In the genomic region with DNA sequence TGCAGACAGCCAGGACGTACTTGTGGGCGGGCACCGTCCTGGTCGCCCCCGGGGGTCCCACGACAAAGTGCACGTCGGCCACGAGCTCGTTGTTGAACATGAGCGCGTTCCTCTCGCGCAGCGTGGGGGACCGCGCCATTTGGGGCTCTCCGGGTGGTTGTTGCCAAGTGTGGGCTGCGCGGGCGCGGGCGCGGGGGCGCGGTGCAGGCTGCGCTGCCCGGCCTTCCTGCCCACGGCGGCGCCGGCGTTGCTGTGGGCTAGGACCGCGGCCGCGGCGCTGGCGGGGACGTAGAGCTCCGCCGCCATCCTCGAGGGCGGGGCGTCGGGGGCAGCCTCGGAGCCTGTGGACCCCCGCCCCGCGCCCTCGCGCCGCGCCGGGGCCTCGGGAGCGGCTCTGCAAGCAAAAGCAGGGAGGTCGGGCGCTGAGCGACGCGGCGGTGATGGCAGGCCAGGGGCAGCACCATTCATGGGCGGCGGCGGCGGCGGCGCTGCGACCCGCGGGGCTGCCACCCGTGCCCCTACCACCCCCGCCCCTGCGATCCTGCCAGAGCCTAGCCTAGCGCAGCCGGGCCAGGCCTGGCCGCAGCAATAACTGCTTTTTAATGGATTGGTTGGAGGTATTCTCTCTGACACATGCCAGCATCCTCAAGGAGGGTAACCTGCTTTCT, we compare ENCODE assay signal across 10 cellular contexts. TPM values are rescaled to one million over a fixed set of nuclear protein-coding genes. Genes with fewer than 3 reads are reported as not detected.
DNase-seq lines count a peak whose midpoint lies in the region; ATAC-seq and TF ChIP-seq lines count a peak whose summit lies in the region.
"Had no signal": no experiment of that assay in that cellular context is flagged by ENCODE, and none has a peak within 500 bp of the region (broad histone marks: within the 10 kb centered on the region; RNA-seq: fewer than 3 reads in every experiment).

No MANE protein-coding gene starts in this region.

- TF ChIP-seq CTCF in cardiac muscle cell (IDR thresholded peaks at IDR 0.05; ENCODE audit: low read depth, low read length): no peak
- TF ChIP-seq CTCF in heart left ventricle (IDR thresholded peaks at IDR 0.05): no peak
- TF ChIP-seq CTCF in neutrophil (IDR thresholded peaks at IDR 0.05): no peak

- CTCF ChIA-PET in activated naive CD4-positive, alpha-beta T cell treated with anti-CD3 and anti-CD28 coated beads for 36 hours (lab: Charles Lee): no interaction called here

- 2 to 8% (median 7%) methylated on average over 26 to 78 of the region's 78 CpGs for WGBS in heart left ventricle, 4 donors

- ATAC-seq in Right ventricle myocardium inferior (no peak), heart left ventricle (peak in 2 of 4 donors; percentile 22 to 66), HG03097 (IDR thresholded peaks at IDR 0.05; ENCODE audit: low FRiP score, unreplicated experiment) (no peak), GM18517 (IDR thresholded peaks at IDR 0.05; ENCODE audit: unreplicated experiment) (no peak)

- H3K9me3 ChIP-seq in cardiac muscle cell (ENCODE audit: low read depth): no peaks in the 10 kb centered on the region
- no peaks in the 10 kb centered on the region for H3K9me3 ChIP-seq in heart left ventricle
- no peaks in the 10 kb centered on the region for H3K9me3 ChIP-seq in neutrophil

- H3K4me3 Mint-ChIP-seq in activated naive CD4-positive, alpha-beta T cell treated with anti-CD3 and anti-CD28 coated beads for 36 hours: no peak overlapping the region
- H3K4me3 Mint-ChIP-seq: activated CD4-positive, alpha-beta T cell treated with anti-CD3 and anti-CD28 coated beads, Interleukin-2, amount 10 ng/mL, durations not matched to agents 24 days and 14 days had no signal

- H3K27me3 ChIP-seq in cardiac muscle cell (peaks cover 61% of the 10 kb centered on the region), heart left ventricle (peaks cover 0 to 51% (median 22%) of the 10 kb centered on the region in 9 donors), neutrophil (peaks cover 59% of the 10 kb centered on the region)

- intact Hi-C loops in Right ventricle myocardium inferior (cut with DNase I): no loop called here
- intact Hi-C loops in heart left ventricle (cut with DNase I): no loop called here
- intact Hi-C loops in activated naive CD4-positive, alpha-beta T cell treated with anti-CD3 and anti-CD28 coated beads for 36 hours (cut with micrococcal nuclease): no loop called here

- TF ChIP-seq POLR2A in heart left ventricle (IDR thresholded peaks at IDR 0.05): no peak

- peak in 1 of 2 donors; percentile 28 for DNase-seq in cardiac muscle cell (ENCODE audit: low read depth in 1 of 2, low spot score in 1 of 2)
- DNase-seq in Right ventricle myocardium inferior (ENCODE audit: missing footprints): no peak
- DNase-seq in heart left ventricle: no peak
- no peak for DNase-seq in activated naive CD4-positive, alpha-beta T cell treated with anti-CD3 and anti-CD28 coated beads for 36 hours
- DNase-seq in stimulated activated CD4-positive, alpha-beta T cell treated with anti-CD3 and anti-CD28 coated beads, Interleukin-4, amount 100 ng/mL, for 4 hours: no peak
- DNase-seq: activated CD4-positive, alpha-beta T cell treated with anti-CD3 and anti-CD28 coated beads, Interleukin-2, amount 10 ng/mL, durations not matched to agents 24 days and 14 days; Kasumi-1 had no signal

- no peak overlapping the region for H3K27ac ChIP-seq in cardiac muscle cell
- no peak overlapping the region for H3K27ac ChIP-seq in heart left ventricle
- H3K27ac ChIP-seq in neutrophil: no peak overlapping the region

- H3K27me3 Mint-ChIP-seq in activated naive CD4-positive, alpha-beta T cell treated with anti-CD3 and anti-CD28 coated beads for 36 hours (ENCODE audit: low read depth): peaks cover 4% of the 10 kb centered on the region

- H3K4me1 ChIP-seq in cardiac muscle cell (ENCODE audit: low read depth) (no peaks in the 10 kb centered on the region), heart left ventricle (peaks cover 0 to 10% (median under 1%) of the 10 kb centered on the region in 12 donors), neutrophil (ENCODE audit: control insufficient read depth in 1 of 2, insufficient read depth in 1 of 2, low read depth in 1 of 2, low read length in 1 of 2) (peaks cover 2 to 6% of the 10 kb centered on the region in 2 experiments)

- no peak overlapping the region for H3K27ac Mint-ChIP-seq in activated naive CD4-positive, alpha-beta T cell treated with anti-CD3 and anti-CD28 coated beads for 36 hours
- H3K27ac Mint-ChIP-seq: activated CD4-positive, alpha-beta T cell treated with anti-CD3 and anti-CD28 coated beads, Interleukin-2, amount 10 ng/mL, durations not matched to agents 24 days and 14 days had no signal

- no peaks in the 10 kb centered on the region for H3K36me3 ChIP-seq in cardiac muscle cell
- H3K36me3 ChIP-seq in heart left ventricle: no peaks in the 10 kb centered on the region
- no peaks in the 10 kb centered on the region for H3K36me3 ChIP-seq in neutrophil

- H3K4me1 Mint-ChIP-seq in activated naive CD4-positive, alpha-beta T cell treated with anti-CD3 and anti-CD28 coated beads for 36 hours (ENCODE audit: low read depth): peaks cover 9% of the 10 kb centered on the region

- no peaks in the 10 kb centered on the region for H3K9me3 Mint-ChIP-seq in activated naive CD4-positive, alpha-beta T cell treated with anti-CD3 and anti-CD28 coated beads for 36 hours
- H3K9me3 Mint-ChIP-seq: activated CD4-positive, alpha-beta T cell treated with anti-CD3 and anti-CD28 coated beads, Interleukin-2, amount 10 ng/mL, durations not matched to agents 24 days and 14 days had no signal

- peak overlapping the region; percentile 24 for H3K4me3 ChIP-seq in cardiac muscle cell
- H3K4me3 ChIP-seq in heart left ventricle: peak overlapping the region in 11 of 12 donors; percentile 22 to 52 (median 45)
- H3K4me3 ChIP-seq in neutrophil (ENCODE audit: low read depth in 1 of 2, low read length in 1 of 2): peak overlapping the region; percentile 8 to 28

- H3K36me3 Mint-ChIP-seq in activated naive CD4-positive, alpha-beta T cell treated with anti-CD3 and anti-CD28 coated beads for 36 hours (ENCODE audit: low read depth): no peaks in the 10 kb centered on the region

RNA-seq across cellular contexts. Expression of a gene that starts 10.4 kb away (rescaled TPM):
- total RNA-seq in cardiac muscle cell (not detected in 2 replicates), Right ventricle myocardium inferior (not detected), heart left ventricle (under 1 TPM in 3 of 9 donors, not detected in 6; 0.07 to 0.13 (median 0.11) TPM)
- polyA plus RNA-seq in cardiac muscle cell (not detected in 2 replicates), heart left ventricle (under 1 TPM in 1 of 2 donors, not detected in 1; 0.01 TPM)
- not detected for total RNA-seq in activated naive CD4-positive, alpha-beta T cell treated with anti-CD3 and anti-CD28 coated beads for 36 hours
- total RNA-seq: activated CD4-positive, alpha-beta T cell treated with anti-CD3 and anti-CD28 coated beads, Interleukin-2, amount 10 ng/mL, durations not matched to agents 24 days and 14 days had no signal

RNA-seq across cellular contexts. Expression of a gene that starts 34.7 kb away (rescaled TPM):
- total RNA-seq in cardiac muscle cell: 23.0 and 25.0 TPM in 2 replicates
- polyA plus RNA-seq in cardiac muscle cell: 36.6 and 40.4 TPM in 2 replicates
- total RNA-seq in Right ventricle myocardium inferior: 12.2 TPM
- total RNA-seq in heart left ventricle: 10 to 100 TPM; 12.8 to 54.2 (median 16.1) TPM
- polyA plus RNA-seq in heart left ventricle: 10 to 100 TPM; 10.6 to 16.4 TPM
- total RNA-seq in activated naive CD4-positive, alpha-beta T cell treated with anti-CD3 and anti-CD28 coated beads for 36 hours: 1 to 10 TPM; 4.9 to 5.2 TPM

RNA-seq across cellular contexts. Expression of a gene that starts 56.9 kb away (rescaled TPM):
- 77.1 and 87.9 TPM in 2 replicates for total RNA-seq in cardiac muscle cell
- polyA plus RNA-seq in cardiac muscle cell: 71.7 and 88.5 TPM in 2 replicates
- total RNA-seq in Right ventricle myocardium inferior: 85.8 TPM
- total RNA-seq in heart left ventricle: 100 to 1,000 TPM in 4 of 9 donors, 10 to 100 TPM in 5; 67.7 to 137 (median 80.5) TPM
- 10 to 100 TPM; 64.1 to 88.8 TPM for polyA plus RNA-seq in heart left ventricle
- 100 to 1,000 TPM; 178 to 209 TPM for total RNA-seq in activated naive CD4-positive, alpha-beta T cell treated with anti-CD3 and anti-CD28 coated beads for 36 hours
